In the genomic region with DNA sequence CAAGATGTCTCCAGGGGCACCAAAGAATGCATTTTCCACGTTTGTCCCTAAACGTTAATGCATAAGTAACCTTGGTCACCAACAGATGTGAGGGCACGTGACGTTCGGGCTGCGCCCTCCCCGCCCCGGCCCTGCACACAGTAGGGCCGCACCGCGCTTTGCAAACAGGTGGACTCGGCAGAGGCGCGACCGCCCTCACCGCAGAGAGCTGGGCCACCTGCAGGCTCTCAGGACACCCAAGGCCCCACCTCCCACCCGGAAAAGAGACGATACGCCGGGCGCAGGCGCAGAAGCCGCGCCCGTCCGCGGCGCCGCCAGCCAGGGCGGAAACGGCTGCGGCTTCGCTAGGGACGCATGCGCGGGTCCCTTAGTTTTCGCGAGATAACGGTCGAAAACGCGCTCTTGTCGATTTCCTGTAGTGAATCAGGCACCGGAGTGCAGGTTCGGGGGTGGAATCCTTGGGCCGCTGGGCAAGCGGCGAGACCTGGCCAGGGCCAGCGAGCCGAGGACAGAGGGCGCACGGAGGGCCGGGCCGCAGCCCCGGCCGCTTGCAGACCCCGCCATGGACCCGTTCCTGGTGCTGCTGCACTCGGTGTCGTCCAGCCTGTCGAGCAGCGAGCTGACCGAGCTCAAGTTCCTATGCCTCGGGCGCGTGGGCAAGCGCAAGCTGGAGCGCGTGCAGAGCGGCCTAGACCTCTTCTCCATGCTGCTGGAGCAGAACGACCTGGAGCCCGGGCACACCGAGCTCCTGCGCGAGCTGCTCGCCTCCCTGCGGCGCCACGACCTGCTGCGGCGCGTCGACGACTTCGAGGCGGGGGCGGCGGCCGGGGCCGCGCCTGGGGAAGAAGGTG, we compare ENCODE assay signal across 1 cellular context.
TF ChIP-seq lines count a peak whose summit lies in the region.

A gene with protein sequence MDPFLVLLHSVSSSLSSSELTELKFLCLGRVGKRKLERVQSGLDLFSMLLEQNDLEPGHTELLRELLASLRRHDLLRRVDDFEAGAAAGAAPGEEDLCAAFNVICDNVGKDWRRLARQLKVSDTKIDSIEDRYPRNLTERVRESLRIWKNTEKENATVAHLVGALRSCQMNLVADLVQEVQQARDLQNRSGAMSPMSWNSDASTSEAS (plus strand): TSS at position 399 of the 851 bp plus-strand sequence. CDS start 164 bp downstream, at position 563.

TF ChIP-seq in GM12878, 131 proteins besides CTCF, POLR2A, EP300 and RAD21 (continued from another document and continues in another):
- TF ChIP-seq, protein P1, sequence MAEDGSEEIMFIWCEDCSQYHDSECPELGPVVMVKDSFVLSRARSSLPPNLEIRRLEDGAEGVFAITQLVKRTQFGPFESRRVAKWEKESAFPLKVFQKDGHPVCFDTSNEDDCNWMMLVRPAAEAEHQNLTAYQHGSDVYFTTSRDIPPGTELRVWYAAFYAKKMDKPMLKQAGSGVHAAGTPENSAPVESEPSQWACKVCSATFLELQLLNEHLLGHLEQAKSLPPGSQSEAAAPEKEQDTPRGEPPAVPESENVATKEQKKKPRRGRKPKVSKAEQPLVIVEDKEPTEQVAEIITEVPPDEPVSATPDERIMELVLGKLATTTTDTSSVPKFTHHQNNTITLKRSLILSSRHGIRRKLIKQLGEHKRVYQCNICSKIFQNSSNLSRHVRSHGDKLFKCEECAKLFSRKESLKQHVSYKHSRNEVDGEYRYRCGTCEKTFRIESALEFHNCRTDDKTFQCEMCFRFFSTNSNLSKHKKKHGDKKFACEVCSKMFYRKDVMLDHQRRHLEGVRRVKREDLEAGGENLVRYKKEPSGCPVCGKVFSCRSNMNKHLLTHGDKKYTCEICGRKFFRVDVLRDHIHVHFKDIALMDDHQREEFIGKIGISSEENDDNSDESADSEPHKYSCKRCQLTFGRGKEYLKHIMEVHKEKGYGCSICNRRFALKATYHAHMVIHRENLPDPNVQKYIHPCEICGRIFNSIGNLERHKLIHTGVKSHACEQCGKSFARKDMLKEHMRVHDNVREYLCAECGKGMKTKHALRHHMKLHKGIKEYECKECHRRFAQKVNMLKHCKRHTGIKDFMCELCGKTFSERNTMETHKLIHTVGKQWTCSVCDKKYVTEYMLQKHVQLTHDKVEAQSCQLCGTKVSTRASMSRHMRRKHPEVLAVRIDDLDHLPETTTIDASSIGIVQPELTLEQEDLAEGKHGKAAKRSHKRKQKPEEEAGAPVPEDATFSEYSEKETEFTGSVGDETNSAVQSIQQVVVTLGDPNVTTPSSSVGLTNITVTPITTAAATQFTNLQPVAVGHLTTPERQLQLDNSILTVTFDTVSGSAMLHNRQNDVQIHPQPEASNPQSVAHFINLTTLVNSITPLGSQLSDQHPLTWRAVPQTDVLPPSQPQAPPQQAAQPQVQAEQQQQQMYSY (CRISPR knock-in tag; IDR thresholded peaks at IDR 0.05), result no peak
- TF ChIP-seq, protein P2, sequence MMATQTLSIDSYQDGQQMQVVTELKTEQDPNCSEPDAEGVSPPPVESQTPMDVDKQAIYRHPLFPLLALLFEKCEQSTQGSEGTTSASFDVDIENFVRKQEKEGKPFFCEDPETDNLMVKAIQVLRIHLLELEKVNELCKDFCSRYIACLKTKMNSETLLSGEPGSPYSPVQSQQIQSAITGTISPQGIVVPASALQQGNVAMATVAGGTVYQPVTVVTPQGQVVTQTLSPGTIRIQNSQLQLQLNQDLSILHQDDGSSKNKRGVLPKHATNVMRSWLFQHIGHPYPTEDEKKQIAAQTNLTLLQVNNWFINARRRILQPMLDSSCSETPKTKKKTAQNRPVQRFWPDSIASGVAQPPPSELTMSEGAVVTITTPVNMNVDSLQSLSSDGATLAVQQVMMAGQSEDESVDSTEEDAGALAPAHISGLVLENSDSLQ (IDR thresholded peaks at IDR 0.05), result no peak
- no peak for TF ChIP-seq HDGF (IDR thresholded peaks at IDR 0.05)
- TF ChIP-seq MYC (IDR thresholded peaks at IDR 0.05; ENCODE audit: insufficient read depth, insufficient read length, insufficient replicate concordance, low read length, severe bottlenecking), result no peak
- 0 out of 2 replicates have a peak, but pooled peaks have one; percentile 47 for TF ChIP-seq RB1 (IDR thresholded peaks at IDR 0.05; ENCODE audit: borderline replicate concordance)
- peak; percentile 80 for TF ChIP-seq PML (IDR thresholded peaks at IDR 0.05; ENCODE audit: low read length)
- no peak for TF ChIP-seq JUNB (IDR thresholded peaks at IDR 0.05)
- TF ChIP-seq POLR2AphosphoS5 (IDR thresholded peaks at IDR 0.05; ENCODE audit: low read length), result peak; percentile 93
- TF ChIP-seq, protein P3, sequence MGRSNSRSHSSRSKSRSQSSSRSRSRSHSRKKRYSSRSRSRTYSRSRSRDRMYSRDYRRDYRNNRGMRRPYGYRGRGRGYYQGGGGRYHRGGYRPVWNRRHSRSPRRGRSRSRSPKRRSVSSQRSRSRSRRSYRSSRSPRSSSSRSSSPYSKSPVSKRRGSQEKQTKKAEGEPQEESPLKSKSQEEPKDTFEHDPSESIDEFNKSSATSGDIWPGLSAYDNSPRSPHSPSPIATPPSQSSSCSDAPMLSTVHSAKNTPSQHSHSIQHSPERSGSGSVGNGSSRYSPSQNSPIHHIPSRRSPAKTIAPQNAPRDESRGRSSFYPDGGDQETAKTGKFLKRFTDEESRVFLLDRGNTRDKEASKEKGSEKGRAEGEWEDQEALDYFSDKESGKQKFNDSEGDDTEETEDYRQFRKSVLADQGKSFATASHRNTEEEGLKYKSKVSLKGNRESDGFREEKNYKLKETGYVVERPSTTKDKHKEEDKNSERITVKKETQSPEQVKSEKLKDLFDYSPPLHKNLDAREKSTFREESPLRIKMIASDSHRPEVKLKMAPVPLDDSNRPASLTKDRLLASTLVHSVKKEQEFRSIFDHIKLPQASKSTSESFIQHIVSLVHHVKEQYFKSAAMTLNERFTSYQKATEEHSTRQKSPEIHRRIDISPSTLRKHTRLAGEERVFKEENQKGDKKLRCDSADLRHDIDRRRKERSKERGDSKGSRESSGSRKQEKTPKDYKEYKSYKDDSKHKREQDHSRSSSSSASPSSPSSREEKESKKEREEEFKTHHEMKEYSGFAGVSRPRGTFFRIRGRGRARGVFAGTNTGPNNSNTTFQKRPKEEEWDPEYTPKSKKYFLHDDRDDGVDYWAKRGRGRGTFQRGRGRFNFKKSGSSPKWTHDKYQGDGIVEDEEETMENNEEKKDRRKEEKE (IDR thresholded peaks at IDR 0.05), result no peak
- TF ChIP-seq, protein P4, sequence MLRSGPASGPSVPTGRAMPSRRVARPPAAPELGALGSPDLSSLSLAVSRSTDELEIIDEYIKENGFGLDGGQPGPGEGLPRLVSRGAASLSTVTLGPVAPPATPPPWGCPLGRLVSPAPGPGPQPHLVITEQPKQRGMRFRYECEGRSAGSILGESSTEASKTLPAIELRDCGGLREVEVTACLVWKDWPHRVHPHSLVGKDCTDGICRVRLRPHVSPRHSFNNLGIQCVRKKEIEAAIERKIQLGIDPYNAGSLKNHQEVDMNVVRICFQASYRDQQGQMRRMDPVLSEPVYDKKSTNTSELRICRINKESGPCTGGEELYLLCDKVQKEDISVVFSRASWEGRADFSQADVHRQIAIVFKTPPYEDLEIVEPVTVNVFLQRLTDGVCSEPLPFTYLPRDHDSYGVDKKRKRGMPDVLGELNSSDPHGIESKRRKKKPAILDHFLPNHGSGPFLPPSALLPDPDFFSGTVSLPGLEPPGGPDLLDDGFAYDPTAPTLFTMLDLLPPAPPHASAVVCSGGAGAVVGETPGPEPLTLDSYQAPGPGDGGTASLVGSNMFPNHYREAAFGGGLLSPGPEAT (IDR thresholded peaks at IDR 0.05; ENCODE audit: low read depth), result no peak
- no peak for TF ChIP-seq YBX1 (IDR thresholded peaks at IDR 0.05)
- 0 out of 2 replicates have a peak, but pooled peaks have one; percentile 68 for TF ChIP-seq CREB1 (IDR thresholded peaks at IDR 0.05; ENCODE audit: low read depth)
- TF ChIP-seq SMAD5 (IDR thresholded peaks at IDR 0.05; ENCODE audit: low read depth), result no peak
- no peak for TF ChIP-seq ZZZ3 (IDR thresholded peaks at IDR 0.05; ENCODE audit: control insufficient read depth, insufficient read length, low read depth)
- TF ChIP-seq, protein P5, sequence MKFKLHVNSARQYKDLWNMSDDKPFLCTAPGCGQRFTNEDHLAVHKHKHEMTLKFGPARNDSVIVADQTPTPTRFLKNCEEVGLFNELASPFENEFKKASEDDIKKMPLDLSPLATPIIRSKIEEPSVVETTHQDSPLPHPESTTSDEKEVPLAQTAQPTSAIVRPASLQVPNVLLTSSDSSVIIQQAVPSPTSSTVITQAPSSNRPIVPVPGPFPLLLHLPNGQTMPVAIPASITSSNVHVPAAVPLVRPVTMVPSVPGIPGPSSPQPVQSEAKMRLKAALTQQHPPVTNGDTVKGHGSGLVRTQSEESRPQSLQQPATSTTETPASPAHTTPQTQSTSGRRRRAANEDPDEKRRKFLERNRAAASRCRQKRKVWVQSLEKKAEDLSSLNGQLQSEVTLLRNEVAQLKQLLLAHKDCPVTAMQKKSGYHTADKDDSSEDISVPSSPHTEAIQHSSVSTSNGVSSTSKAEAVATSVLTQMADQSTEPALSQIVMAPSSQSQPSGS (IDR thresholded peaks at IDR 0.05; ENCODE audit: low read length), result no peak
- TF ChIP-seq BACH1 (IDR thresholded peaks at IDR 0.05; ENCODE audit: borderline replicate concordance), result peak; percentile 20
- peak; percentile 93 for TF ChIP-seq ZNF217 (IDR thresholded peaks at IDR 0.05)
- TF ChIP-seq NR2C2 (IDR thresholded peaks at IDR 0.05; ENCODE audit: borderline replicate concordance, control insufficient read depth, insufficient read length, low read depth), result no peak
- no peak for TF ChIP-seq SMC3 (IDR thresholded peaks at IDR 0.05; ENCODE audit: borderline replicate concordance, low read length)
- TF ChIP-seq HDAC2 (IDR thresholded peaks at IDR 0.05), result no peak
- peak; percentile 45 for TF ChIP-seq MEF2B (IDR thresholded peaks at IDR 0.05; ENCODE audit: partially characterized antibody, poor library complexity, severe bottlenecking)
- no peak for TF ChIP-seq STAT3 (IDR thresholded peaks at IDR 0.05; ENCODE audit: low read depth, low read length)
- no peak for TF ChIP-seq SMAD1 (IDR thresholded peaks at IDR 0.05; ENCODE audit: low read depth, partially characterized antibody)
- no peak for TF ChIP-seq PAX8 (IDR thresholded peaks at IDR 0.05)
- peak; percentile 93 for TF ChIP-seq TAF1 (IDR thresholded peaks at IDR 0.05; ENCODE audit: borderline replicate concordance, low read depth, low read length)
- TF ChIP-seq RELA (IDR thresholded peaks at IDR 0.05; ENCODE audit: borderline replicate concordance, partially characterized antibody), result no peak
- peak; percentile 98 for TF ChIP-seq CHD2 (IDR thresholded peaks at IDR 0.05; ENCODE audit: borderline replicate concordance, low read depth, low read length)
- TF ChIP-seq, protein P6, sequence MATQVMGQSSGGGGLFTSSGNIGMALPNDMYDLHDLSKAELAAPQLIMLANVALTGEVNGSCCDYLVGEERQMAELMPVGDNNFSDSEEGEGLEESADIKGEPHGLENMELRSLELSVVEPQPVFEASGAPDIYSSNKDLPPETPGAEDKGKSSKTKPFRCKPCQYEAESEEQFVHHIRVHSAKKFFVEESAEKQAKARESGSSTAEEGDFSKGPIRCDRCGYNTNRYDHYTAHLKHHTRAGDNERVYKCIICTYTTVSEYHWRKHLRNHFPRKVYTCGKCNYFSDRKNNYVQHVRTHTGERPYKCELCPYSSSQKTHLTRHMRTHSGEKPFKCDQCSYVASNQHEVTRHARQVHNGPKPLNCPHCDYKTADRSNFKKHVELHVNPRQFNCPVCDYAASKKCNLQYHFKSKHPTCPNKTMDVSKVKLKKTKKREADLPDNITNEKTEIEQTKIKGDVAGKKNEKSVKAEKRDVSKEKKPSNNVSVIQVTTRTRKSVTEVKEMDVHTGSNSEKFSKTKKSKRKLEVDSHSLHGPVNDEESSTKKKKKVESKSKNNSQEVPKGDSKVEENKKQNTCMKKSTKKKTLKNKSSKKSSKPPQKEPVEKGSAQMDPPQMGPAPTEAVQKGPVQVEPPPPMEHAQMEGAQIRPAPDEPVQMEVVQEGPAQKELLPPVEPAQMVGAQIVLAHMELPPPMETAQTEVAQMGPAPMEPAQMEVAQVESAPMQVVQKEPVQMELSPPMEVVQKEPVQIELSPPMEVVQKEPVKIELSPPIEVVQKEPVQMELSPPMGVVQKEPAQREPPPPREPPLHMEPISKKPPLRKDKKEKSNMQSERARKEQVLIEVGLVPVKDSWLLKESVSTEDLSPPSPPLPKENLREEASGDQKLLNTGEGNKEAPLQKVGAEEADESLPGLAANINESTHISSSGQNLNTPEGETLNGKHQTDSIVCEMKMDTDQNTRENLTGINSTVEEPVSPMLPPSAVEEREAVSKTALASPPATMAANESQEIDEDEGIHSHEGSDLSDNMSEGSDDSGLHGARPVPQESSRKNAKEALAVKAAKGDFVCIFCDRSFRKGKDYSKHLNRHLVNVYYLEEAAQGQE (IDR thresholded peaks at IDR 0.05; ENCODE audit: low read depth, low read length), result no peak
- TF ChIP-seq, protein P7, sequence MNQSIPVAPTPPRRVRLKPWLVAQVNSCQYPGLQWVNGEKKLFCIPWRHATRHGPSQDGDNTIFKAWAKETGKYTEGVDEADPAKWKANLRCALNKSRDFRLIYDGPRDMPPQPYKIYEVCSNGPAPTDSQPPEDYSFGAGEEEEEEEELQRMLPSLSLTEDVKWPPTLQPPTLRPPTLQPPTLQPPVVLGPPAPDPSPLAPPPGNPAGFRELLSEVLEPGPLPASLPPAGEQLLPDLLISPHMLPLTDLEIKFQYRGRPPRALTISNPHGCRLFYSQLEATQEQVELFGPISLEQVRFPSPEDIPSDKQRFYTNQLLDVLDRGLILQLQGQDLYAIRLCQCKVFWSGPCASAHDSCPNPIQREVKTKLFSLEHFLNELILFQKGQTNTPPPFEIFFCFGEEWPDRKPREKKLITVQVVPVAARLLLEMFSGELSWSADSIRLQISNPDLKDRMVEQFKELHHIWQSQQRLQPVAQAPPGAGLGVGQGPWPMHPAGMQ (IDR thresholded peaks at IDR 0.05; ENCODE audit: borderline replicate concordance), result no peak
- TF ChIP-seq, protein P8, sequence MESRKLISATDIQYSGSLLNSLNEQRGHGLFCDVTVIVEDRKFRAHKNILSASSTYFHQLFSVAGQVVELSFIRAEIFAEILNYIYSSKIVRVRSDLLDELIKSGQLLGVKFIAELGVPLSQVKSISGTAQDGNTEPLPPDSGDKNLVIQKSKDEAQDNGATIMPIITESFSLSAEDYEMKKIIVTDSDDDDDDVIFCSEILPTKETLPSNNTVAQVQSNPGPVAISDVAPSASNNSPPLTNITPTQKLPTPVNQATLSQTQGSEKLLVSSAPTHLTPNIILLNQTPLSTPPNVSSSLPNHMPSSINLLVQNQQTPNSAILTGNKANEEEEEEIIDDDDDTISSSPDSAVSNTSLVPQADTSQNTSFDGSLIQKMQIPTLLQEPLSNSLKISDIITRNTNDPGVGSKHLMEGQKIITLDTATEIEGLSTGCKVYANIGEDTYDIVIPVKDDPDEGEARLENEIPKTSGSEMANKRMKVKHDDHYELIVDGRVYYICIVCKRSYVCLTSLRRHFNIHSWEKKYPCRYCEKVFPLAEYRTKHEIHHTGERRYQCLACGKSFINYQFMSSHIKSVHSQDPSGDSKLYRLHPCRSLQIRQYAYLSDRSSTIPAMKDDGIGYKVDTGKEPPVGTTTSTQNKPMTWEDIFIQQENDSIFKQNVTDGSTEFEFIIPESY (IDR thresholded peaks at IDR 0.05), result no peak
- no peak for TF ChIP-seq IRF4 (IDR thresholded peaks at IDR 0.05; ENCODE audit: low read depth, low read length)
